ENCODE assay signal across 9 cellular contexts in genomic region chr2:173010233-173010632, GRCh38.
"Had no signal": no experiment of that assay in that cellular context is flagged by ENCODE, and none has a peak within 500 bp of the region (broad histone marks: within the 10 kb centered on the region; RNA-seq: fewer than 3 reads in every experiment).

No MANE protein-coding gene starts in this region.

- ATAC-seq: GM23338, K562 had no signal

- FAIRE-seq: H1, H54, HTR-8/SVneo, K562 had no signal

- H3K27ac Mint-ChIP-seq: GM23338, H9 had no signal

- H3K4me2 ChIP-seq: GM23338 had no signal

- H3K9me3 Mint-ChIP-seq: GM23338, H9 had no signal

- H3K4me3 ChIP-seq: GM23338, K562 had no signal

- H3K4me3 Mint-ChIP-seq: GM23338, H9 had no signal

- DNase-seq: H9, HCEC 1CT, IMR-90, KG1 had no signal
